In genomic region chr4:185504098-185505047, GRCh38 we compare ENCODE assay signal across 11 cellular contexts. TPM values are rescaled to one million over a fixed set of nuclear protein-coding genes. Genes with fewer than 3 reads are reported as not detected.
DNase-seq lines count a peak whose midpoint lies in the region; ATAC-seq and TF ChIP-seq lines count a peak whose summit lies in the region.
"Had no signal": no experiment of that assay in that cellular context is flagged by ENCODE, and none has a peak within 500 bp of the region (broad histone marks: within the 10 kb centered on the region; RNA-seq: fewer than 3 reads in every experiment).

No MANE protein-coding gene starts in this region.

- no peak for ATAC-seq in HG03135 (IDR thresholded peaks at IDR 0.05; ENCODE audit: unreplicated experiment)
- no peak for ATAC-seq in natural killer cell

- TF ChIP-seq CTCF in fibroblast of villous mesenchyme (IDR thresholded peaks at IDR 0.05; ENCODE audit: insufficient read depth, low read depth, low read length) = no peak
- no peak for TF ChIP-seq CTCF in osteocyte (IDR thresholded peaks at IDR 0.05)
- TF ChIP-seq CTCF in natural killer cell (IDR thresholded peaks at IDR 0.05) = no peak

- H3K4me3 Mint-ChIP-seq in osteocyte (ENCODE audit: unreplicated experiment) = peak overlapping the region; percentile 32
- no peak overlapping the region for H3K4me3 Mint-ChIP-seq in natural killer cell
- no peak overlapping the region for H3K4me3 Mint-ChIP-seq in activated naive CD8-positive, alpha-beta T cell treated with anti-CD3 and anti-CD28 coated beads for 36 hours

- H3K9me3 Mint-ChIP-seq in osteocyte (ENCODE audit: unreplicated experiment) = no peaks in the 10 kb centered on the region
- H3K9me3 Mint-ChIP-seq in natural killer cell = no peaks in the 10 kb centered on the region
- H3K9me3 Mint-ChIP-seq in activated naive CD8-positive, alpha-beta T cell treated with anti-CD3 and anti-CD28 coated beads for 36 hours = peaks cover 9% of the 10 kb centered on the region

- H3K36me3 Mint-ChIP-seq in osteocyte (ENCODE audit: unreplicated experiment) (peaks cover 4% of the 10 kb centered on the region), natural killer cell (peaks cover 9% of the 10 kb centered on the region)
- no peaks in the 10 kb centered on the region for H3K36me3 Mint-ChIP-seq in activated naive CD8-positive, alpha-beta T cell treated with anti-CD3 and anti-CD28 coated beads for 36 hours

- H3K4me1 Mint-ChIP-seq in osteocyte (ENCODE audit: unreplicated experiment) = no peaks in the 10 kb centered on the region
- H3K4me1 Mint-ChIP-seq in natural killer cell = no peaks in the 10 kb centered on the region
- no peaks in the 10 kb centered on the region for H3K4me1 Mint-ChIP-seq in activated naive CD8-positive, alpha-beta T cell treated with anti-CD3 and anti-CD28 coated beads for 36 hours

- H3K27me3 Mint-ChIP-seq in osteocyte (ENCODE audit: unreplicated experiment) (no peaks in the 10 kb centered on the region), natural killer cell (ENCODE audit: low read depth in 2 of 2) (peaks cover 9 to 11% of the 10 kb centered on the region in 2 donors)
- peaks cover 40% of the 10 kb centered on the region for H3K27me3 Mint-ChIP-seq in activated naive CD8-positive, alpha-beta T cell treated with anti-CD3 and anti-CD28 coated beads for 36 hours

- H3K27ac Mint-ChIP-seq in osteocyte (ENCODE audit: unreplicated experiment) = no peak overlapping the region
- no peak overlapping the region for H3K27ac Mint-ChIP-seq in natural killer cell
- no peak overlapping the region for H3K27ac Mint-ChIP-seq in activated naive CD8-positive, alpha-beta T cell treated with anti-CD3 and anti-CD28 coated beads for 36 hours

- DNase-seq in AG08395 (ENCODE audit: low spot score) (peak; percentile 48), NCI-H526 (lab: John Stamatoyannopoulos, UW) (peak; percentile 1 to 52), fibroblast of villous mesenchyme (ENCODE audit: low read depth) (peak; percentile 88), osteocyte (ENCODE audit: extremely low spot score, unreplicated experiment) (no peak), OCI-M2 (lab: John Stamatoyannopoulos, UW; ENCODE audit: unreplicated experiment) (no peak), natural killer cell (no peak)
- DNase-seq in activated naive CD8-positive, alpha-beta T cell treated with anti-CD3 and anti-CD28 coated beads for 36 hours = no peak
- DNase-seq: activated T-cell treated with anti-CD3 and anti-CD28 coated beads, Interleukin-2, amount 50 U/mL, for 48 hours; MM.1S had no signal

- intact Hi-C loops in natural killer cell (cut with micrococcal nuclease) = no loop called here

- peak overlapping the region; percentile 58 for H3K4me3 ChIP-seq in fibroblast of villous mesenchyme (ENCODE audit: low read depth, low read length)
- H3K4me3 ChIP-seq: SK-N-MC had no signal

RNA-seq across cellular contexts. Expression of gene PDLIM3, which starts 30.9 kb away (rescaled TPM):
- 15.1 and 96.6 TPM in 2 replicates for total RNA-seq in fibroblast of villous mesenchyme
- 2.1 and 2.8 TPM in 2 replicates for total RNA-seq in osteocyte
- total RNA-seq in natural killer cell = not detected
- not detected for total RNA-seq in activated naive CD8-positive, alpha-beta T cell treated with anti-CD3 and anti-CD28 coated beads for 36 hours

RNA-seq across cellular contexts. Expression of gene CCDC110, which starts 32.8 kb away (rescaled TPM):
- 0.32 and 0.43 TPM in 2 replicates for total RNA-seq in fibroblast of villous mesenchyme
- total RNA-seq in osteocyte = 0.73 and 0.76 TPM in 2 replicates
- total RNA-seq in natural killer cell = not detected
- total RNA-seq in activated naive CD8-positive, alpha-beta T cell treated with anti-CD3 and anti-CD28 coated beads for 36 hours = under 1 TPM; 0.18 to 0.19 TPM

Comparison
In these comparisons a context has a peak if more than half of its experiments do, and no peak if none do; other contexts are left out.
1. DNase-seq: peak in AG08395 (single experiment), NCI-H526 (2 of 2) and fibroblast of villous mesenchyme (single experiment); none in osteocyte (single experiment), OCI-M2 (single experiment), natural killer cell (single experiment) and activated naive CD8-positive, alpha-beta T cell treated with anti-CD3 and anti-CD28 coated beads for 36 hours (single experiment).